In genomic region chr16:30609928-30610839, GRCh38 we compare ENCODE assay signal across 1 cellular context.
A peak's percentile ranks its signal among the peaks of the same experiment; 100 is the strongest.
TF ChIP-seq lines count a peak whose summit lies in the region.

Gene ZNF689 (minus strand): TSS chr16:30610389. CDS start chr16:30610041, 348 bp downstream.

TF ChIP-seq in HepG2, 621 proteins besides CTCF, POLR2A, EP300 and RAD21 (continued from another document and continues in another):
- TF ChIP-seq ATF4 (CRISPR knock-in tag; IDR thresholded peaks at IDR 0.05) (peak in 1 of 2 experiments; percentile 69; a peak in 2 of 4 replicates), RARG (CRISPR knock-in tag; IDR thresholded peaks at IDR 0.05; ENCODE audit: low read depth) (0 out of 2 replicates have a peak, but pooled peaks have one; percentile 74), MYNN (CRISPR knock-in tag; IDR thresholded peaks at IDR 0.05; ENCODE audit: low read depth) (peak; percentile 93; the same call in 1 of the 2 replicates), ZNF724P (CRISPR knock-in tag; IDR thresholded peaks at IDR 0.05; ENCODE audit: borderline replicate concordance) (0 out of 2 replicates have a peak, but pooled peaks have one; percentile 60), HNRNPK (IDR thresholded peaks at IDR 0.05; ENCODE audit: low read depth, low read length, poor library complexity, severe bottlenecking) (no peak), CREM (IDR thresholded peaks at IDR 0.05) (peak; percentile 95), CREM (CRISPR knock-in tag; IDR thresholded peaks at IDR 0.05) (no peak), MED1 (CRISPR knock-in tag; IDR thresholded peaks at IDR 0.05) (peak; percentile 85), CSRNP2 (CRISPR knock-in tag; conservative IDR thresholded peaks at IDR 0.05; ENCODE audit: low read depth) (no peak), RBAK (CRISPR knock-in tag; IDR thresholded peaks at IDR 0.05) (0 out of 2 replicates have a peak, but pooled peaks have one; percentile 15), KLF9 (CRISPR knock-in tag; IDR thresholded peaks at IDR 0.05; ENCODE audit: low read depth) (0 out of 2 replicates have a peak, but pooled peaks have one; percentile 60), CBX2 (IDR thresholded peaks at IDR 0.05; ENCODE audit: low read depth, low read length) (no peak), CBX2 (CRISPR knock-in tag; IDR thresholded peaks at IDR 0.05; ENCODE audit: low read depth) (no peak; the same call in 1 of the 2 replicates), PPARG (CRISPR knock-in tag; conservative IDR thresholded peaks at IDR 0.05) (peak; percentile 80), NFYC (CRISPR knock-in tag; IDR thresholded peaks at IDR 0.05) (peak; percentile 100), NFKB2 (CRISPR knock-in tag; IDR thresholded peaks at IDR 0.05; ENCODE audit: borderline replicate concordance) (peak; percentile 92; the same call in 1 of the 2 replicates), ZNF780A (CRISPR knock-in tag; IDR thresholded peaks at IDR 0.05) (peak; percentile 78; the same call in 1 of the 2 replicates), ZFP90 (CRISPR knock-in tag; IDR thresholded peaks at IDR 0.05; ENCODE audit: borderline replicate concordance) (peak; percentile 82; the same call in 1 of the 2 replicates), ZNF124 (CRISPR knock-in tag; IDR thresholded peaks at IDR 0.05) (peak; percentile 97; the same call in 1 of the 2 replicates), NR2C2 (CRISPR knock-in tag; IDR thresholded peaks at IDR 0.05; ENCODE audit: borderline replicate concordance) (peak; percentile 93), ZNF883 (CRISPR knock-in tag; IDR thresholded peaks at IDR 0.05; ENCODE audit: not compliant biosample characterization) (peak; percentile 94), RARA (CRISPR knock-in tag; IDR thresholded peaks at IDR 0.05) (peak; percentile 68), MLLT10 (CRISPR knock-in tag; IDR thresholded peaks at IDR 0.05) (0 out of 2 replicates have a peak, but pooled peaks have one; percentile 69), ZNF558 (CRISPR knock-in tag; IDR thresholded peaks at IDR 0.05; ENCODE audit: borderline replicate concordance) (peak; percentile 62; the same call in 1 of the 2 replicates), KLF15 (CRISPR knock-in tag; IDR thresholded peaks at IDR 0.05; ENCODE audit: borderline replicate concordance) (no peak), HHEX (CRISPR knock-in tag; IDR thresholded peaks at IDR 0.05) (no peak), CHCHD3 (CRISPR knock-in tag; IDR thresholded peaks at IDR 0.05) (no peak), AGO1 (IDR thresholded peaks at IDR 0.05; ENCODE audit: low read depth, low read length, poor library complexity, severe bottlenecking) (peak; percentile 78), ZNF577 (CRISPR knock-in tag; IDR thresholded peaks at IDR 0.05; ENCODE audit: borderline replicate concordance, low read depth) (peak; percentile 71; the same call in 1 of the 2 replicates), PLRG1 (conservative IDR thresholded peaks at IDR 0.05) (no peak), ELF4 (CRISPR knock-in tag; IDR thresholded peaks at IDR 0.05; ENCODE audit: borderline replicate concordance) (peak; percentile 91; the same call in 1 of the 2 replicates), TBX2 (CRISPR knock-in tag; IDR thresholded peaks at IDR 0.05; ENCODE audit: borderline replicate concordance) (peak; percentile 79), CBX1 (IDR thresholded peaks at IDR 0.05; ENCODE audit: low read depth) (no peak), ZMAT5 (CRISPR knock-in tag; IDR thresholded peaks at IDR 0.05; ENCODE audit: borderline replicate concordance, low read depth) (no peak), ZSCAN21 (CRISPR knock-in tag; IDR thresholded peaks at IDR 0.05; ENCODE audit: borderline replicate concordance) (peak; percentile 85), ZC3H13 (CRISPR knock-in tag; IDR thresholded peaks at IDR 0.05) (peak; percentile 97), ZFX (CRISPR knock-in tag; IDR thresholded peaks at IDR 0.05; ENCODE audit: low read depth) (peak; percentile 99), SNRNP70 (IDR thresholded peaks at IDR 0.05; ENCODE audit: low read depth, low read length) (no peak), AKAP8 (CRISPR knock-in tag; IDR thresholded peaks at IDR 0.05) (no peak; the same call in 1 of the 2 replicates)
- TF ChIP-seq, protein P1, sequence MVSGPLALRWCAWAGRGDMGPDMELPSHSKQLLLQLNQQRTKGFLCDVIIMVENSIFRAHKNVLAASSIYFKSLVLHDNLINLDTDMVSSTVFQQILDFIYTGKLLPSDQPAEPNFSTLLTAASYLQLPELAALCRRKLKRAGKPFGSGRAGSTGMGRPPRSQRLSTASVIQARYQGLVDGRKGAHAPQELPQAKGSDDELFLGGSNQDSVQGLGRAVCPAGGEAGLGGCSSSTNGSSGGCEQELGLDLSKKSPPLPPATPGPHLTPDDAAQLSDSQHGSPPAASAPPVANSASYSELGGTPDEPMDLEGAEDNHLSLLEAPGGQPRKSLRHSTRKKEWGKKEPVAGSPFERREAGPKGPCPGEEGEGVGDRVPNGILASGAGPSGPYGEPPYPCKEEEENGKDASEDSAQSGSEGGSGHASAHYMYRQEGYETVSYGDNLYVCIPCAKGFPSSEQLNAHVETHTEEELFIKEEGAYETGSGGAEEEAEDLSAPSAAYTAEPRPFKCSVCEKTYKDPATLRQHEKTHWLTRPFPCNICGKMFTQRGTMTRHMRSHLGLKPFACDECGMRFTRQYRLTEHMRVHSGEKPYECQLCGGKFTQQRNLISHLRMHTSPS (CRISPR knock-in tag; IDR thresholded peaks at IDR 0.05; ENCODE audit: low read depth), result peak; percentile 23; the same call in 1 of the 2 replicates
- TF ChIP-seq, protein P2, sequence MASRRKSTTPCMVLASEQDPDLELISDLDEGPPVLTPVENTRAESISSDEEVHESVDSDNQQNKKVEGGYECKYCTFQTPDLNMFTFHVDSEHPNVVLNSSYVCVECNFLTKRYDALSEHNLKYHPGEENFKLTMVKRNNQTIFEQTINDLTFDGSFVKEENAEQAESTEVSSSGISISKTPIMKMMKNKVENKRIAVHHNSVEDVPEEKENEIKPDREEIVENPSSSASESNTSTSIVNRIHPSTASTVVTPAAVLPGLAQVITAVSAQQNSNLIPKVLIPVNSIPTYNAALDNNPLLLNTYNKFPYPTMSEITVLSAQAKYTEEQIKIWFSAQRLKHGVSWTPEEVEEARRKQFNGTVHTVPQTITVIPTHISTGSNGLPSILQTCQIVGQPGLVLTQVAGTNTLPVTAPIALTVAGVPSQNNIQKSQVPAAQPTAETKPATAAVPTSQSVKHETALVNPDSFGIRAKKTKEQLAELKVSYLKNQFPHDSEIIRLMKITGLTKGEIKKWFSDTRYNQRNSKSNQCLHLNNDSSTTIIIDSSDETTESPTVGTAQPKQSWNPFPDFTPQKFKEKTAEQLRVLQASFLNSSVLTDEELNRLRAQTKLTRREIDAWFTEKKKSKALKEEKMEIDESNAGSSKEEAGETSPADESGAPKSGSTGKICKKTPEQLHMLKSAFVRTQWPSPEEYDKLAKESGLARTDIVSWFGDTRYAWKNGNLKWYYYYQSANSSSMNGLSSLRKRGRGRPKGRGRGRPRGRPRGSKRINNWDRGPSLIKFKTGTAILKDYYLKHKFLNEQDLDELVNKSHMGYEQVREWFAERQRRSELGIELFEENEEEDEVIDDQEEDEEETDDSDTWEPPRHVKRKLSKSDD (CRISPR knock-in tag; IDR thresholded peaks at IDR 0.05; ENCODE audit: low read depth), result peak; percentile 93
- TF ChIP-seq, protein P3, sequence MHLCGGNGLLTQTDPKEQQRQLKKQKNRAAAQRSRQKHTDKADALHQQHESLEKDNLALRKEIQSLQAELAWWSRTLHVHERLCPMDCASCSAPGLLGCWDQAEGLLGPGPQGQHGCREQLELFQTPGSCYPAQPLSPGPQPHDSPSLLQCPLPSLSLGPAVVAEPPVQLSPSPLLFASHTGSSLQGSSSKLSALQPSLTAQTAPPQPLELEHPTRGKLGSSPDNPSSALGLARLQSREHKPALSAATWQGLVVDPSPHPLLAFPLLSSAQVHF (CRISPR knock-in tag; IDR thresholded peaks at IDR 0.05), result peak; percentile 95; the same call in 1 of the 2 replicates
- TF ChIP-seq, protein P4, sequence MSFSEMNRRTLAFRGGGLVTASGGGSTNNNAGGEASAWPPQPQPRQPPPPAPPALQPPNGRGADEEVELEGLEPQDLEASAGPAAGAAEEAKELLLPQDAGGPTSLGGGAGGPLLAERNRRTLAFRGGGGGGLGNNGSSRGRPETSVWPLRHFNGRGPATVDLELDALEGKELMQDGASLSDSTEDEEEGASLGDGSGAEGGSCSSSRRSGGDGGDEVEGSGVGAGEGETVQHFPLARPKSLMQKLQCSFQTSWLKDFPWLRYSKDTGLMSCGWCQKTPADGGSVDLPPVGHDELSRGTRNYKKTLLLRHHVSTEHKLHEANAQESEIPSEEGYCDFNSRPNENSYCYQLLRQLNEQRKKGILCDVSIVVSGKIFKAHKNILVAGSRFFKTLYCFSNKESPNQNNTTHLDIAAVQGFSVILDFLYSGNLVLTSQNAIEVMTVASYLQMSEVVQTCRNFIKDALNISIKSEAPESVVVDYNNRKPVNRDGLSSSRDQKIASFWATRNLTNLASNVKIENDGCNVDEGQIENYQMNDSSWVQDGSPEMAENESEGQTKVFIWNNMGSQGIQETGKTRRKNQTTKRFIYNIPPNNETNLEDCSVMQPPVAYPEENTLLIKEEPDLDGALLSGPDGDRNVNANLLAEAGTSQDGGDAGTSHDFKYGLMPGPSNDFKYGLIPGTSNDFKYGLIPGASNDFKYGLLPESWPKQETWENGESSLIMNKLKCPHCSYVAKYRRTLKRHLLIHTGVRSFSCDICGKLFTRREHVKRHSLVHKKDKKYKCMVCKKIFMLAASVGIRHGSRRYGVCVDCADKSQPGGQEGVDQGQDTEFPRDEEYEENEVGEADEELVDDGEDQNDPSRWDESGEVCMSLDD (CRISPR knock-in tag; IDR thresholded peaks at IDR 0.05; ENCODE audit: borderline replicate concordance), result peak; percentile 86
- TF ChIP-seq, protein P5, sequence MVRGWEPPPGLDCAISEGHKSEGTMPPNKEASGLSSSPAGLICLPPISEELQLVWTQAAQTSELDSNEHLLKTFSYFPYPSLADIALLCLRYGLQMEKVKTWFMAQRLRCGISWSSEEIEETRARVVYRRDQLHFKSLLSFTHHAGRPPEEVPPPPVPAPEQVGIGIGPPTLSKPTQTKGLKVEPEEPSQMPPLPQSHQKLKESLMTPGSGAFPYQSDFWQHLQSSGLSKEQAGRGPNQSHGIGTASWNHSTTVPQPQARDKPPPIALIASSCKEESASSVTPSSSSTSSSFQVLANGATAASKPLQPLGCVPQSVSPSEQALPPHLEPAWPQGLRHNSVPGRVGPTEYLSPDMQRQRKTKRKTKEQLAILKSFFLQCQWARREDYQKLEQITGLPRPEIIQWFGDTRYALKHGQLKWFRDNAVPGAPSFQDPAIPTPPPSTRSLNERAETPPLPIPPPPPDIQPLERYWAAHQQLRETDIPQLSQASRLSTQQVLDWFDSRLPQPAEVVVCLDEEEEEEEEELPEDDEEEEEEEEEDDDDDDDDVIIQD (CRISPR knock-in tag; IDR thresholded peaks at IDR 0.05; ENCODE audit: low read depth), result peak; percentile 70
- TF ChIP-seq, protein P6, sequence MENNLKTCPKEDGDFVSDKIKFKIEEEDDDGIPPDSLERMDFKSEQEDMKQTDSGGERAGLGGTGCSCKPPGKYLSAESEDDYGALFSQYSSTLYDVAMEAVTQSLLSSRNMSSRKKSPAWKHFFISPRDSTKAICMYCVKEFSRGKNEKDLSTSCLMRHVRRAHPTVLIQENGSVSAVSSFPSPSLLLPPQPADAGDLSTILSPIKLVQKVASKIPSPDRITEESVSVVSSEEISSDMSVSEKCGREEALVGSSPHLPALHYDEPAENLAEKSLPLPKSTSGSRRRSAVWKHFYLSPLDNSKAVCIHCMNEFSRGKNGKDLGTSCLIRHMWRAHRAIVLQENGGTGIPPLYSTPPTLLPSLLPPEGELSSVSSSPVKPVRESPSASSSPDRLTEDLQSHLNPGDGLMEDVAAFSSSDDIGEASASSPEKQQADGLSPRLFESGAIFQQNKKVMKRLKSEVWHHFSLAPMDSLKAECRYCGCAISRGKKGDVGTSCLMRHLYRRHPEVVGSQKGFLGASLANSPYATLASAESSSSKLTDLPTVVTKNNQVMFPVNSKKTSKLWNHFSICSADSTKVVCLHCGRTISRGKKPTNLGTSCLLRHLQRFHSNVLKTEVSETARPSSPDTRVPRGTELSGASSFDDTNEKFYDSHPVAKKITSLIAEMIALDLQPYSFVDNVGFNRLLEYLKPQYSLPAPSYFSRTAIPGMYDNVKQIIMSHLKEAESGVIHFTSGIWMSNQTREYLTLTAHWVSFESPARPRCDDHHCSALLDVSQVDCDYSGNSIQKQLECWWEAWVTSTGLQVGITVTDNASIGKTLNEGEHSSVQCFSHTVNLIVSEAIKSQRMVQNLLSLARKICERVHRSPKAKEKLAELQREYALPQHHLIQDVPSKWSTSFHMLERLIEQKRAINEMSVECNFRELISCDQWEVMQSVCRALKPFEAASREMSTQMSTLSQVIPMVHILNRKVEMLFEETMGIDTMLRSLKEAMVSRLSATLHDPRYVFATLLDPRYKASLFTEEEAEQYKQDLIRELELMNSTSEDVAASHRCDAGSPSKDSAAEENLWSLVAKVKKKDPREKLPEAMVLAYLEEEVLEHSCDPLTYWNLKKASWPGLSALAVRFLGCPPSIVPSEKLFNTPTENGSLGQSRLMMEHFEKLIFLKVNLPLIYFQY (CRISPR knock-in tag; IDR thresholded peaks at IDR 0.05; ENCODE audit: borderline replicate concordance), result peak; percentile 91; the same call in 1 of the 2 replicates
